In the genomic region with DNA sequence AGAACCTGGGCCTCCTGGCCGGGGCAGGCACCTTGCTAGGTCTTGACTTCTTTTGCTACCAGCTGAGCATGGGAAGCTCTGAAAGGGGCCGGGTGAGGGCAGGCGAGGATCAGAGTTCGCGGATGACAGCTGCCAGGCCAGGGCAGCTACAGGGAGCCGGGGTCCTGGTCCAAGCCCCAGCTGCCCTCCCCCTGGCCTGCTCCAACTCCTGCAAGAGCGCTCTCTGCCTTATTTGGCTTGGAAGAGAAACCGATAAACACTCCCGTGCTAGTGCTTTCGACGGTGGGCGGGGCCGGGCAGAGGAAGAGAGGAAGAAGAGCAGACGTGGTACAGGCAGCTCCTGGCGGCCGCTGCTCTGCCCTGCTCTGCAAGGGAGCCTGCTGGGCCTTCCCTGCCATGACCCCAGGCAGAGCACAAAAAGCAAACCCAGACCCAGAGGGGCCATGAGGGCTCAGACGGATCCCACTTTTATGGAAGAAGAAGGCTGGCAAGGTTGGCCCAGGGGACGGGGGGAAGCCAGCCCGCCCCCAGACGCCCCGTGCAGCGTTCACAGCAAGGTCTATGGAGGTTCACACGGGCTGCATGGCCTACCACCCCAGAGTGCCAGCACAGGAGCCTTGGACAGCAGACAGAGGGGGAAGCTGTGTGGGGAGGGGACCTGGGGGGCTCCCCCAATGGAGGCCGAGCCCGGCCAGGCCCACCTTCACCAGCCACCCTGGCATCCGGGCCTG, we compare ENCODE assay signal across 7 cellular contexts. TPM values are rescaled to one million over a fixed set of nuclear protein-coding genes. Genes with fewer than 3 reads are reported as not detected.
A peak's percentile ranks its signal among the peaks of the same experiment; 100 is the strongest.
DNase-seq lines count a peak whose midpoint lies in the region; ATAC-seq and TF ChIP-seq lines count a peak whose summit lies in the region.
"Had no signal": no experiment of that assay in that cellular context is flagged by ENCODE, and none has a peak within 500 bp of the region (broad histone marks: within the 10 kb centered on the region; RNA-seq: fewer than 3 reads in every experiment).

No MANE protein-coding gene starts in this region.

- DNase-seq in activated CD8-positive, alpha-beta memory T cell treated with anti-CD3 and anti-CD28 coated beads, Interleukin-2, amount 10 ng/mL, durations not matched to agents 7 days and 5 days = peak; percentile 68
- DNase-seq in activated CD8-positive, alpha-beta memory T cell treated with anti-CD3 and anti-CD28 coated beads for 24 hours = no peak
- DNase-seq in fibroblast of mammary gland (ENCODE audit: low read depth) = peak; percentile 30
- no peak for DNase-seq in type B pancreatic cell (ENCODE audit: extremely low spot score, unreplicated experiment)
- DNase-seq in psoas muscle = no peak
- DNase-seq: COR-L47 had no signal

- H3K27ac ChIP-seq in psoas muscle = no peak overlapping the region

- WGBS in psoas muscle, 3 donors = 37 to 55% (median 47%) methylated on average over 26 of the region's 26 CpGs

- H3K4me1 ChIP-seq in psoas muscle = no peaks in the 10 kb centered on the region

- H3K4me3 ChIP-seq in fibroblast of mammary gland (ENCODE audit: control insufficient read depth, low read depth, low read length) (no peak overlapping the region), psoas muscle (no peak overlapping the region)

- H3K36me3 Mint-ChIP-seq in activated CD8-positive, alpha-beta memory T cell treated with anti-CD3 and anti-CD28 coated beads, Interleukin-2, amount 10 ng/mL, durations not matched to agents 7 days and 5 days = peaks cover 1% of the 10 kb centered on the region
- H3K36me3 Mint-ChIP-seq in type B pancreatic cell = no peaks in the 10 kb centered on the region

- H3K9me3 Mint-ChIP-seq in activated CD8-positive, alpha-beta memory T cell treated with anti-CD3 and anti-CD28 coated beads, Interleukin-2, amount 10 ng/mL, durations not matched to agents 7 days and 5 days (ENCODE audit: low read depth) = no peaks in the 10 kb centered on the region
- no peaks in the 10 kb centered on the region for H3K9me3 Mint-ChIP-seq in type B pancreatic cell

- no peak for TF ChIP-seq CTCF in fibroblast of mammary gland (conservative IDR thresholded peaks at IDR 0.05; ENCODE audit: control insufficient read depth, insufficient read depth, low read depth, low read length)
- peak; percentile 19 for TF ChIP-seq CTCF in type B pancreatic cell (conservative IDR thresholded peaks at IDR 0.05)
- TF ChIP-seq CTCF in psoas muscle (IDR thresholded peaks at IDR 0.05) = no peak

- no peaks in the 10 kb centered on the region for H3K9me3 ChIP-seq in psoas muscle

- peak overlapping the region; percentile 61 for H3K27ac Mint-ChIP-seq in activated CD8-positive, alpha-beta memory T cell treated with anti-CD3 and anti-CD28 coated beads, Interleukin-2, amount 10 ng/mL, durations not matched to agents 7 days and 5 days
- H3K27ac Mint-ChIP-seq in type B pancreatic cell = no peak overlapping the region

- no peak overlapping the region for H3K4me3 Mint-ChIP-seq in activated CD8-positive, alpha-beta memory T cell treated with anti-CD3 and anti-CD28 coated beads, Interleukin-2, amount 10 ng/mL, durations not matched to agents 7 days and 5 days
- no peak overlapping the region for H3K4me3 Mint-ChIP-seq in type B pancreatic cell

- peak; percentile 67 for ATAC-seq in activated CD8-positive, alpha-beta memory T cell treated with anti-CD3 and anti-CD28 coated beads, Interleukin-2, amount 10 ng/mL, durations not matched to agents 7 days and 5 days
- no peak for ATAC-seq in psoas muscle
- ATAC-seq in HG03139 (IDR thresholded peaks at IDR 0.05; ENCODE audit: unreplicated experiment) = no peak

- no peaks in the 10 kb centered on the region for H3K36me3 ChIP-seq in psoas muscle (ENCODE audit: insufficient read depth in 1 of 2, low read depth in 1 of 2)

- H3K27me3 Mint-ChIP-seq in activated CD8-positive, alpha-beta memory T cell treated with anti-CD3 and anti-CD28 coated beads, Interleukin-2, amount 10 ng/mL, durations not matched to agents 7 days and 5 days = no peaks in the 10 kb centered on the region
- no peaks in the 10 kb centered on the region for H3K27me3 Mint-ChIP-seq in type B pancreatic cell

- intact Hi-C loops in psoas muscle (cut with DNase I) = no loop called here

- CTCF ChIA-PET in activated CD8-positive, alpha-beta memory T cell treated with anti-CD3 and anti-CD28 coated beads, Interleukin-2, amount 10 ng/mL, durations not matched to agents 7 days and 5 days (lab: Charles Lee) = interaction anchor here (1.1 to 7.0 kb wide), 3 partner anchors 21 to 22 kb away, joined by 3 to 40 read pairs (median 13); no protein-coding TSS in a partner anchor

- H3K27me3 ChIP-seq in psoas muscle (ENCODE audit: insufficient read depth in 3 of 3, low read length in 2 of 3) = peaks cover 0 to 12% (median 8%) of the 10 kb centered on the region in 3 donors

- H3K4me1 Mint-ChIP-seq in activated CD8-positive, alpha-beta memory T cell treated with anti-CD3 and anti-CD28 coated beads, Interleukin-2, amount 10 ng/mL, durations not matched to agents 7 days and 5 days = peaks cover 30% of the 10 kb centered on the region
- peaks cover 23% of the 10 kb centered on the region for H3K4me1 Mint-ChIP-seq in type B pancreatic cell (ENCODE audit: unreplicated experiment)

RNA-seq across cellular contexts. Expression of gene PIEZO1, which starts 25.6 kb away (rescaled TPM):
- 100 to 1,000 TPM; 269 to 347 TPM for total RNA-seq in activated CD8-positive, alpha-beta memory T cell treated with anti-CD3 and anti-CD28 coated beads, Interleukin-2, amount 10 ng/mL, durations not matched to agents 7 days and 5 days
- total RNA-seq in type B pancreatic cell (ENCODE audit: low replicate concordance) (33.3 and 94.7 TPM in 2 replicates), psoas muscle (10 to 100 TPM in 2 of 4 donors, 1 to 10 TPM in 2; 8.8 to 12.6 (median 10.9) TPM)
- 10 to 100 TPM in 2 of 3 donors, 1 to 10 TPM in 1; 7.2 to 26.8 (median 10.2) TPM for polyA plus RNA-seq in psoas muscle

RNA-seq across cellular contexts. Expression of gene CDT1, which starts 44.2 kb away (rescaled TPM):
- 100 to 1,000 TPM; 124 to 191 TPM for total RNA-seq in activated CD8-positive, alpha-beta memory T cell treated with anti-CD3 and anti-CD28 coated beads, Interleukin-2, amount 10 ng/mL, durations not matched to agents 7 days and 5 days
- total RNA-seq in type B pancreatic cell (ENCODE audit: low replicate concordance) (17.7 and 36.8 TPM in 2 replicates), psoas muscle (under 1 TPM in 3 of 4 donors, not detected in 1; 0.17 to 0.59 (median 0.25) TPM)
- under 1 TPM; 0.03 to 0.13 (median 0.04) TPM for polyA plus RNA-seq in psoas muscle

RNA-seq across cellular contexts. Expression of gene APRT, which starts 52.3 kb away (rescaled TPM):
- 100 to 1,000 TPM; 127 to 148 TPM for total RNA-seq in activated CD8-positive, alpha-beta memory T cell treated with anti-CD3 and anti-CD28 coated beads, Interleukin-2, amount 10 ng/mL, durations not matched to agents 7 days and 5 days
- total RNA-seq in type B pancreatic cell (ENCODE audit: low replicate concordance) (116 and 153 TPM in 2 replicates), psoas muscle (10 to 100 TPM; 32.8 to 67.7 (median 55.0) TPM)
- 100 to 1,000 TPM in 1 of 3 donors, 10 to 100 TPM in 2; 49.4 to 165 (median 66.9) TPM for polyA plus RNA-seq in psoas muscle

RNA-seq across cellular contexts. Expression of gene CTU2, which starts 53.1 kb away (rescaled TPM):
- 10 to 100 TPM; 31.1 to 40.0 TPM for total RNA-seq in activated CD8-positive, alpha-beta memory T cell treated with anti-CD3 and anti-CD28 coated beads, Interleukin-2, amount 10 ng/mL, durations not matched to agents 7 days and 5 days
- total RNA-seq in type B pancreatic cell (ENCODE audit: low replicate concordance) (25.1 and 27.1 TPM in 2 replicates), psoas muscle (10 to 100 TPM; 12.4 to 24.1 (median 19.6) TPM)
- 10 to 100 TPM; 20.2 to 24.1 (median 21.9) TPM for polyA plus RNA-seq in psoas muscle

RNA-seq across cellular contexts. Expression of gene RNF166, which starts 53.2 kb away (rescaled TPM):
- 100 to 1,000 TPM; 124 to 174 TPM for total RNA-seq in activated CD8-positive, alpha-beta memory T cell treated with anti-CD3 and anti-CD28 coated beads, Interleukin-2, amount 10 ng/mL, durations not matched to agents 7 days and 5 days
- 11.9 and 20.1 TPM in 2 replicates for total RNA-seq in type B pancreatic cell (ENCODE audit: low replicate concordance)
- total RNA-seq in psoas muscle = 10 to 100 TPM; 13.4 to 22.9 (median 15.7) TPM
- 10 to 100 TPM; 10.1 to 14.9 (median 12.1) TPM for polyA plus RNA-seq in psoas muscle

Comparison
In these comparisons a context has a peak if more than half of its experiments do, and no peak if none do; other contexts are left out.
1. DNase-seq: peak in activated CD8-positive, alpha-beta memory T cell treated with anti-CD3 and anti-CD28 coated beads, Interleukin-2, amount 10 ng/mL, durations not matched to agents 7 days and 5 days (single experiment) and fibroblast of mammary gland (single experiment); none in activated CD8-positive, alpha-beta memory T cell treated with anti-CD3 and anti-CD28 coated beads for 24 hours (single experiment), type B pancreatic cell (single experiment) and psoas muscle (0 of 2).
2. RNA of gene CDT1, which starts 44.2 kb away (total RNA-seq): 124 to 191 TPM in activated CD8-positive, alpha-beta memory T cell treated with anti-CD3 and anti-CD28 coated beads, Interleukin-2, amount 10 ng/mL, durations not matched to agents 7 days and 5 days and 17.7 to 36.8 TPM in type B pancreatic cell; 0.17 to 0.59 TPM in psoas muscle; every median in the first group is over 10 times any median in the second.